In genomic region chr22:33467718-33468117, GRCh38 we compare ENCODE assay signal across 20 cellular contexts.
DNase-seq lines count a peak whose midpoint lies in the region; ATAC-seq and TF ChIP-seq lines count a peak whose summit lies in the region.
"Had no signal": no experiment of that assay in that cellular context is flagged by ENCODE, and none has a peak within 500 bp of the region (broad histone marks: within the 10 kb centered on the region; RNA-seq: fewer than 3 reads in every experiment).

No MANE protein-coding gene starts in this region.

- H3K4me3 ChIP-seq in right atrium auricular region: no peak overlapping the region
- no peak overlapping the region for H3K4me3 ChIP-seq in OCI-LY3 (ENCODE audit: low read length)
- H3K4me3 ChIP-seq: coronary artery, left lung, testis had no signal

- peak in 1 of 2 donors; percentile 38 for TF ChIP-seq CTCF in right atrium auricular region (IDR thresholded peaks at IDR 0.05)
- peak; percentile 31; the same call in 1 of the 2 replicates for TF ChIP-seq CTCF in OCI-LY3 (IDR thresholded peaks at IDR 0.05; ENCODE audit: low read depth, low read length)
- peak; percentile 27 for TF ChIP-seq CTCF in osteocyte (IDR thresholded peaks at IDR 0.05)

- H3K36me3 Mint-ChIP-seq in osteocyte (ENCODE audit: unreplicated experiment): no peaks in the 10 kb centered on the region
- no peaks in the 10 kb centered on the region for H3K36me3 Mint-ChIP-seq in activated CD4-positive, alpha-beta T cell treated with anti-CD3 and anti-CD28 coated beads, Interleukin-2, amount 10 ng/mL, durations not matched to agents 7 days and 5 days (ENCODE audit: low read depth)
- H3K36me3 Mint-ChIP-seq: CD8-positive, alpha-beta memory T cell had no signal

- H3K9ac ChIP-seq in OCI-LY3 (ENCODE audit: low read length): no peak overlapping the region

- no peak overlapping the region for H3K4me3 Mint-ChIP-seq in osteocyte (ENCODE audit: unreplicated experiment)
- H3K4me3 Mint-ChIP-seq in activated CD4-positive, alpha-beta T cell treated with anti-CD3 and anti-CD28 coated beads, Interleukin-2, amount 10 ng/mL, durations not matched to agents 7 days and 5 days: no peak overlapping the region
- H3K4me3 Mint-ChIP-seq: CD8-positive, alpha-beta memory T cell had no signal

- H3K27me3 Mint-ChIP-seq in osteocyte (ENCODE audit: unreplicated experiment): no peaks in the 10 kb centered on the region
- H3K27me3 Mint-ChIP-seq in activated CD4-positive, alpha-beta T cell treated with anti-CD3 and anti-CD28 coated beads, Interleukin-2, amount 10 ng/mL, durations not matched to agents 7 days and 5 days: no peaks in the 10 kb centered on the region

- H3K9me3 Mint-ChIP-seq in osteocyte (ENCODE audit: unreplicated experiment): peaks cover 6% of the 10 kb centered on the region
- peaks cover 15% of the 10 kb centered on the region for H3K9me3 Mint-ChIP-seq in activated CD4-positive, alpha-beta T cell treated with anti-CD3 and anti-CD28 coated beads, Interleukin-2, amount 10 ng/mL, durations not matched to agents 7 days and 5 days

- ATAC-seq in Right ventricle myocardium inferior: peak; percentile 29
- no peak for ATAC-seq in GM21576 (IDR thresholded peaks at IDR 0.05; ENCODE audit: unreplicated experiment)
- ATAC-seq: left lung had no signal

- intact Hi-C loops in Right ventricle myocardium inferior (cut with DNase I): no loop called here

- H3K27ac Mint-ChIP-seq in osteocyte (ENCODE audit: unreplicated experiment): no peak overlapping the region
- no peak overlapping the region for H3K27ac Mint-ChIP-seq in activated CD4-positive, alpha-beta T cell treated with anti-CD3 and anti-CD28 coated beads, Interleukin-2, amount 10 ng/mL, durations not matched to agents 7 days and 5 days
- H3K27ac Mint-ChIP-seq: CD8-positive, alpha-beta memory T cell had no signal

- H3K27ac ChIP-seq in right atrium auricular region: no peak overlapping the region
- H3K27ac ChIP-seq in OCI-LY3 (ENCODE audit: low read length): no peak overlapping the region
- H3K27ac ChIP-seq: coronary artery, left lung, testis had no signal

- no peak overlapping the region for H3K4me2 ChIP-seq in OCI-LY3 (ENCODE audit: low read length)

- DNase-seq in Right ventricle myocardium inferior (ENCODE audit: missing footprints): no peak
- no peak for DNase-seq in right atrium auricular region (ENCODE audit: low spot score)
- peak; percentile 1 for DNase-seq in fibroblast of peridontal ligament (ENCODE audit: extremely low read depth)
- no peak for DNase-seq in osteocyte (ENCODE audit: extremely low spot score, unreplicated experiment)
- no peak for DNase-seq in NCI-H510A (lab: John Stamatoyannopoulos, UW)
- DNase-seq in activated CD4-positive, alpha-beta T cell treated with anti-CD3 and anti-CD28 coated beads, Interleukin-2, amount 10 ng/mL, durations not matched to agents 7 days and 5 days: no peak
- DNase-seq: activated naive CD4-positive, alpha-beta T cell; anterior cingulate cortex; CD8-positive, alpha-beta memory T cell; DMS79 treated with DMSO at 0.1 percent for 48 hours; KBM-7; left lung; MV-4-11; NCI-H187; NCI-H446 treated with DMSO at 0.1 percent for 48 hours; nucleus accumbens; testis had no signal

- no peaks in the 10 kb centered on the region for H4K20me1 ChIP-seq in OCI-LY3 (ENCODE audit: insufficient read depth, low read length)

- no peaks in the 10 kb centered on the region for H3K27me3 ChIP-seq in right atrium auricular region
- no peaks in the 10 kb centered on the region for H3K27me3 ChIP-seq in OCI-LY3 (ENCODE audit: low read depth, low read length)
- H3K27me3 ChIP-seq: left lung, testis had no signal

- no peaks in the 10 kb centered on the region for H3K79me2 ChIP-seq in OCI-LY3 (ENCODE audit: low read length)

- no peaks in the 10 kb centered on the region for H3K4me1 Mint-ChIP-seq in osteocyte (ENCODE audit: unreplicated experiment)
- H3K4me1 Mint-ChIP-seq in activated CD4-positive, alpha-beta T cell treated with anti-CD3 and anti-CD28 coated beads, Interleukin-2, amount 10 ng/mL, durations not matched to agents 7 days and 5 days: no peaks in the 10 kb centered on the region
- H3K4me1 Mint-ChIP-seq: CD8-positive, alpha-beta memory T cell had no signal

- no peaks in the 10 kb centered on the region for H3K36me3 ChIP-seq in right atrium auricular region
- peaks cover 2% of the 10 kb centered on the region for H3K36me3 ChIP-seq in OCI-LY3 (replicated peaks; ENCODE audit: low read depth, low read length)
- H3K36me3 ChIP-seq: left lung had no signal

- H3K9me3 ChIP-seq in right atrium auricular region (no peaks in the 10 kb centered on the region), OCI-LY3 (ENCODE audit: insufficient read depth, low read length) (no peaks in the 10 kb centered on the region)
- H3K9me3 ChIP-seq: testis had no signal

- CTCF ChIA-PET in activated CD4-positive, alpha-beta T cell treated with anti-CD3 and anti-CD28 coated beads, Interleukin-2, amount 10 ng/mL, durations not matched to agents 7 days and 5 days (lab: Charles Lee): no interaction called here

- POLR2A ChIA-PET in activated CD4-positive, alpha-beta T cell treated with anti-CD3 and anti-CD28 coated beads, Interleukin-2, amount 10 ng/mL, durations not matched to agents 7 days and 5 days (lab: Charles Lee): no interaction called here

- H3K4me1 ChIP-seq in right atrium auricular region (peaks cover 0 to 29% of the 10 kb centered on the region in 2 donors), OCI-LY3 (ENCODE audit: low read length) (peaks cover 26% of the 10 kb centered on the region)
- H3K4me1 ChIP-seq: left lung, testis had no signal

- no peak overlapping the region for H2AFZ ChIP-seq in OCI-LY3 (ENCODE audit: low read depth, low read length)
